Comparison of ENCODE assay signal across 8 cellular contexts in genomic region chr7:101218236-101219130, GRCh38. TPM values are rescaled to one million over a fixed set of nuclear protein-coding genes. Genes with fewer than 3 reads are reported as not detected.
DNase-seq lines count a peak whose midpoint lies in the region; ATAC-seq and TF ChIP-seq lines count a peak whose summit lies in the region.

No MANE protein-coding gene starts in this region.

- H3K9me3 ChIP-seq in iPS-18a (ENCODE audit: control insufficient read depth, low read depth, low read length) (no peaks in the 10 kb centered on the region), stomach smooth muscle (ENCODE audit: control insufficient read depth in 2 of 2, low read length in 2 of 2) (no peaks in the 10 kb centered on the region)

- no peaks in the 10 kb centered on the region for H3K9me3 Mint-ChIP-seq in HFFc6
- no peaks in the 10 kb centered on the region for H3K9me3 Mint-ChIP-seq in activated CD4-positive, alpha-beta memory T cell treated with anti-CD3 and anti-CD28 coated beads for 36 hours

- H3K4me3 ChIP-seq in iPS-18a (ENCODE audit: low read length) (peak overlapping the region; percentile 85), stomach smooth muscle (ENCODE audit: low read length in 2 of 2) (peak overlapping the region; percentile 90 to 97)

- H3K27me3 ChIP-seq in iPS-18a (ENCODE audit: control insufficient read depth, insufficient read depth, low read length) (no peaks in the 10 kb centered on the region), stomach smooth muscle (ENCODE audit: control insufficient read depth in 1 of 2, insufficient read depth in 2 of 2, low read length in 2 of 2) (no peaks in the 10 kb centered on the region)

- H3K4me1 ChIP-seq in iPS-18a (ENCODE audit: control insufficient read depth, low read depth, low read length) (no peaks in the 10 kb centered on the region), stomach smooth muscle (ENCODE audit: control insufficient read depth, insufficient read depth, low read length) (peaks cover 35% of the 10 kb centered on the region)

- peak overlapping the region; percentile 98 for H3K4me3 Mint-ChIP-seq in HFFc6
- peak overlapping the region; percentile 92 for H3K4me3 Mint-ChIP-seq in activated CD4-positive, alpha-beta memory T cell treated with anti-CD3 and anti-CD28 coated beads for 36 hours

- H3K27ac ChIP-seq in iPS-18a (ENCODE audit: low read length) = peak overlapping the region; percentile 7
- peak overlapping the region; percentile 80 for H3K27ac ChIP-seq in stomach smooth muscle (ENCODE audit: low read length)

- no peak for ATAC-seq in GM18858 (IDR thresholded peaks at IDR 0.05; ENCODE audit: unreplicated experiment)

- POLR2A ChIA-PET in activated CD4-positive, alpha-beta memory T cell treated with anti-CD3 and anti-CD28 coated beads for 36 hours (lab: Charles Lee) = interaction anchor here (0.9 to 2.2 kb wide), 8 partner anchors 8 to 133 kb away, joined by 3 to 26 read pairs (median 4); partner anchors contain the start of genes CLDN15, FIS1, TRIM56 and VGF

- DNase-seq in ELR (ENCODE audit: low read depth) (peak; percentile 30), HFFc6 (no peak), GF-D8 (lab: John Stamatoyannopoulos, UW) (no peak), RPMI8226 (no peak)
- DNase-seq in activated CD4-positive, alpha-beta memory T cell treated with anti-CD3 and anti-CD28 coated beads for 36 hours = no peak

- peak overlapping the region; percentile 70 for H3K9ac ChIP-seq in iPS-18a (ENCODE audit: low read length)
- H3K9ac ChIP-seq in stomach smooth muscle (ENCODE audit: low read length in 2 of 2) = peak overlapping the region; percentile 80 to 81

- peaks cover 6% of the 10 kb centered on the region for H3K27me3 Mint-ChIP-seq in HFFc6 (ENCODE audit: insufficient read depth)
- H3K27me3 Mint-ChIP-seq in activated CD4-positive, alpha-beta memory T cell treated with anti-CD3 and anti-CD28 coated beads for 36 hours = no peaks in the 10 kb centered on the region

- H3K36me3 Mint-ChIP-seq in HFFc6 (ENCODE audit: low read depth) = peaks cover 15% of the 10 kb centered on the region
- peaks cover 16% of the 10 kb centered on the region for H3K36me3 Mint-ChIP-seq in activated CD4-positive, alpha-beta memory T cell treated with anti-CD3 and anti-CD28 coated beads for 36 hours

- CTCF ChIA-PET in activated CD4-positive, alpha-beta memory T cell treated with anti-CD3 and anti-CD28 coated beads for 36 hours (lab: Charles Lee) = interaction anchor here (0.6 to 7.4 kb wide), 17 partner anchors 16 to 585 kb away, joined by 3 to 62 read pairs (median 4); partner anchors contain the start of genes FIS1, TRIM56 and VGF

- peak overlapping the region; percentile 95 for H3K27ac Mint-ChIP-seq in HFFc6
- H3K27ac Mint-ChIP-seq in activated CD4-positive, alpha-beta memory T cell treated with anti-CD3 and anti-CD28 coated beads for 36 hours = peak overlapping the region; percentile 76

- no peak for TF ChIP-seq CTCF in HFFc6 (IDR thresholded peaks at IDR 0.05)

- peaks cover 8% of the 10 kb centered on the region for H3K36me3 ChIP-seq in iPS-18a (ENCODE audit: control insufficient read depth, low read depth, low read length)
- H3K36me3 ChIP-seq in stomach smooth muscle (ENCODE audit: control insufficient read depth in 2 of 2, insufficient read depth in 2 of 2, low read length in 2 of 2) = peaks cover 0 to 10% of the 10 kb centered on the region in 2 donors

- H3K4me1 Mint-ChIP-seq in HFFc6 (ENCODE audit: low read depth) = peaks cover 41% of the 10 kb centered on the region
- H3K4me1 Mint-ChIP-seq in activated CD4-positive, alpha-beta memory T cell treated with anti-CD3 and anti-CD28 coated beads for 36 hours (ENCODE audit: low read depth) = peaks cover 35% of the 10 kb centered on the region

- intact Hi-C loops in activated CD4-positive, alpha-beta memory T cell treated with anti-CD3 and anti-CD28 coated beads for 36 hours (cut with micrococcal nuclease) = loop anchor here (1.0 to 10.0 kb wide), 2 partner anchors 26 to 134 kb away; partner anchors contain the start of gene TRIM56

RNA-seq across cellular contexts. Expression of gene ZNHIT1, which starts 0.5 kb away (rescaled TPM):
- 100 to 1,000 TPM in 2 of 6 experiments, 10 to 100 TPM in 4; 88.9 to 113 (median 94.0) TPM for total RNA-seq in HFFc6 (2021; fragmentation: NEBNext Ultra II Directional; extraction: Animal tissue kit (Norgen Biotek cat#: 25700))
- total RNA-seq in activated CD4-positive, alpha-beta memory T cell treated with anti-CD3 and anti-CD28 coated beads for 36 hours = 10 to 100 TPM; 40.2 to 42.8 TPM

RNA-seq across cellular contexts. Expression of gene PLOD3, which starts 1.1 kb away (rescaled TPM):
- total RNA-seq in HFFc6 (2021; fragmentation: NEBNext Ultra II Directional; extraction: Animal tissue kit (Norgen Biotek cat#: 25700)) = 100 to 1,000 TPM; 128 to 179 (median 140) TPM
- total RNA-seq in activated CD4-positive, alpha-beta memory T cell treated with anti-CD3 and anti-CD28 coated beads for 36 hours = 10 to 100 TPM; 37.1 to 43.4 TPM

RNA-seq across cellular contexts. Expression of gene MOGAT3, which starts 17.6 kb away (rescaled TPM):
- not detected for total RNA-seq in HFFc6 (2021; fragmentation: NEBNext Ultra II Directional; extraction: Animal tissue kit (Norgen Biotek cat#: 25700))
- not detected for total RNA-seq in activated CD4-positive, alpha-beta memory T cell treated with anti-CD3 and anti-CD28 coated beads for 36 hours

RNA-seq across cellular contexts. Expression of gene CLDN15, which starts 19.1 kb away (rescaled TPM):
- total RNA-seq in HFFc6 (2021; fragmentation: NEBNext Ultra II Directional; extraction: Animal tissue kit (Norgen Biotek cat#: 25700)) = 1 to 10 TPM; 2.0 to 3.5 (median 2.9) TPM
- total RNA-seq in activated CD4-positive, alpha-beta memory T cell treated with anti-CD3 and anti-CD28 coated beads for 36 hours = 10 to 100 TPM; 12.2 to 13.7 TPM

RNA-seq across cellular contexts. Expression of gene FIS1, which starts 26.4 kb away (rescaled TPM):
- total RNA-seq in HFFc6 (2021; fragmentation: NEBNext Ultra II Directional; extraction: Animal tissue kit (Norgen Biotek cat#: 25700)) = 100 to 1,000 TPM; 160 to 220 (median 192) TPM
- 10 to 100 TPM; 96.1 to 98.7 TPM for total RNA-seq in activated CD4-positive, alpha-beta memory T cell treated with anti-CD3 and anti-CD28 coated beads for 36 hours
